In genomic region chr19:52007805-52008557, GRCh38 we compare ENCODE assay signal across 8 cellular contexts. TPM values are rescaled to one million over a fixed set of nuclear protein-coding genes. Genes with fewer than 3 reads are reported as not detected.
DNase-seq lines count a peak whose midpoint lies in the region; ATAC-seq and TF ChIP-seq lines count a peak whose summit lies in the region.

Gene ZNF615 (minus strand): TSS chr19:52008211. CDS start chr19:52003711, 4,500 bp downstream.

- peaks cover 63% of the 10 kb centered on the region for H3K9me3 Mint-ChIP-seq in T-helper 2 cell treated with Interferon-gamma antibody and Interleukin-4, amounts not matched to agents 5 μg/mL and 100 μg/mL, for 36 hours

- H3K27ac Mint-ChIP-seq in T-helper 2 cell treated with Interferon-gamma antibody and Interleukin-4, amounts not matched to agents 5 μg/mL and 100 μg/mL, for 36 hours = peak within 1 kb of the TSS; percentile 98

- peak within 1 kb of the TSS; percentile 96 for H3K4me3 Mint-ChIP-seq in T-helper 2 cell treated with Interferon-gamma antibody and Interleukin-4, amounts not matched to agents 5 μg/mL and 100 μg/mL, for 36 hours

- no peaks in the 10 kb centered on the region for H3K27me3 ChIP-seq in ascending aorta
- H3K27me3 ChIP-seq in right cardiac atrium (ENCODE audit: control insufficient read depth, insufficient read depth) = no peaks in the 10 kb centered on the region
- peaks cover 0 to 1% (median 0%) of the 10 kb centered on the region in 3 donors for H3K27me3 ChIP-seq in psoas muscle (ENCODE audit: insufficient read depth in 3 of 3, low read length in 2 of 3)

- DNase-seq in GM03348 (ENCODE audit: low spot score) = peak; percentile 92
- peak; percentile 71 for DNase-seq in NCI-H128 (lab: John Stamatoyannopoulos, UW; ENCODE audit: unreplicated experiment)
- peak; percentile 83 for DNase-seq in T-helper 2 cell treated with Interferon-gamma antibody and Interleukin-4, amounts not matched to agents 5 μg/mL and 100 μg/mL, for 36 hours (ENCODE audit: low spot score)
- DNase-seq in ascending aorta (ENCODE audit: low spot score in 2 of 2) = peak; percentile 53 to 93
- peak; percentile 91 to 97 (median 95) for DNase-seq in right cardiac atrium
- DNase-seq in psoas muscle = peak; percentile 89 to 92
- peak; percentile 89 for DNase-seq in ureter (ENCODE audit: low spot score)

- no peaks in the 10 kb centered on the region for H3K27me3 Mint-ChIP-seq in T-helper 2 cell treated with Interferon-gamma antibody and Interleukin-4, amounts not matched to agents 5 μg/mL and 100 μg/mL, for 36 hours (ENCODE audit: low read depth)

- H3K4me1 ChIP-seq in HEK293 (ENCODE audit: control insufficient read depth, insufficient read depth, low read length) (no peaks in the 10 kb centered on the region), ascending aorta (peaks cover 0 to 5% of the 10 kb centered on the region in 2 donors), right cardiac atrium (ENCODE audit: control insufficient read depth, insufficient read depth, low read length) (no peaks in the 10 kb centered on the region), psoas muscle (peaks cover 3% of the 10 kb centered on the region)

- CTCF ChIA-PET in HEK293 (lab: Yijun Ruan, JAX) = interaction anchor here (0.7 to 1.0 kb wide), 2 partner anchors 21 to 586 kb away, joined by 3 to 4 read pairs; no protein-coding TSS in a partner anchor

- ATAC-seq in right cardiac atrium (peak; percentile 99), psoas muscle (peak; percentile 98 to 100 (median 99))

- POLR2A ChIA-PET in HEK293 (lab: Yijun Ruan, JAX) = interaction anchor here (0.7 to 2.2 kb wide), 3 partner anchors 20 to 1283 kb away, joined by 3 to 7 read pairs (median 5); partner anchors contain the start of genes ZNF432 and ZNF614

- peaks cover 54% of the 10 kb centered on the region for H3K36me3 Mint-ChIP-seq in T-helper 2 cell treated with Interferon-gamma antibody and Interleukin-4, amounts not matched to agents 5 μg/mL and 100 μg/mL, for 36 hours (ENCODE audit: low read depth)

- TF ChIP-seq CTCF in HEK293 (tag by site-specific recombination; IDR thresholded peaks at IDR 0.05) (no peak), ascending aorta (IDR thresholded peaks at IDR 0.05) (no peak), psoas muscle (IDR thresholded peaks at IDR 0.05) (no peak)

- peaks cover 11% of the 10 kb centered on the region for H3K4me1 Mint-ChIP-seq in T-helper 2 cell treated with Interferon-gamma antibody and Interleukin-4, amounts not matched to agents 5 μg/mL and 100 μg/mL, for 36 hours (ENCODE audit: low read depth)

- H3K9me3 ChIP-seq in HEK293 (ENCODE audit: control insufficient read depth, insufficient read depth, low read depth, low read length) (peaks cover 8% of the 10 kb centered on the region), ascending aorta (peaks cover 16 to 56% of the 10 kb centered on the region in 2 donors), right cardiac atrium (ENCODE audit: control insufficient read depth, low read length) (no peaks in the 10 kb centered on the region), psoas muscle (peaks cover 71% of the 10 kb centered on the region)

- H3K27ac ChIP-seq in HEK293 (ENCODE audit: extremely low read depth, low read depth, low read length) (peak within 1 kb of the TSS; percentile 67), ascending aorta (peak within 1 kb of the TSS; percentile 73 to 83), right cardiac atrium (ENCODE audit: low read length) (peak within 1 kb of the TSS; percentile 89), psoas muscle (peak within 1 kb of the TSS; percentile 86)

- under 1% methylated on average over 44 of the region's 44 CpGs for WGBS in right cardiac atrium
- 0 to 1% (median 0%) methylated on average over 44 of the region's 44 CpGs for WGBS in psoas muscle, 3 donors

- intact Hi-C loops in ascending aorta (cut with DNase I) (loop anchor here (2.0 to 10.0 kb wide), 2 partner anchors 21 to 303 kb away; partner anchors contain the start of gene ZNF614), right cardiac atrium (cut with DNase I) (no loop called here), psoas muscle (cut with DNase I) (loop anchor here in 1 of 2 donors (2.0 kb wide), 1 partner anchor 21 kb away; the partner anchor contains the start of gene ZNF614)

- H3K4me3 ChIP-seq in HEK293 (ENCODE audit: low read depth, low read length) (peak within 1 kb of the TSS; percentile 100), ascending aorta (peak within 1 kb of the TSS; percentile 68 to 77), right cardiac atrium (ENCODE audit: low read length) (peak within 1 kb of the TSS; percentile 85), psoas muscle (peak within 1 kb of the TSS; percentile 79)

- H3K36me3 ChIP-seq in HEK293 (ENCODE audit: control insufficient read depth in 2 of 2, insufficient read depth in 1 of 2, low read length in 2 of 2) = peaks cover 9 to 22% of the 10 kb centered on the region in 2 experiments
- peaks cover 20 to 21% of the 10 kb centered on the region in 2 donors for H3K36me3 ChIP-seq in ascending aorta
- H3K36me3 ChIP-seq in psoas muscle (ENCODE audit: insufficient read depth in 1 of 2, low read depth in 1 of 2) = peaks cover 4 to 18% of the 10 kb centered on the region in 2 donors

TF ChIP-seq in HEK293, 187 proteins besides CTCF, POLR2A, EP300 and RAD21 (continues in another document):
- TF ChIP-seq ZEB2 (tag by site-specific recombination; IDR thresholded peaks at IDR 0.05) (peak; percentile 34; the same call in 1 of the 2 replicates), MYNN (tag by site-specific recombination; IDR thresholded peaks at IDR 0.05; ENCODE audit: borderline replicate concordance) (no peak), ZXDB (tag by site-specific recombination; IDR thresholded peaks at IDR 0.05) (peak; percentile 75), ZNF280D (tag by site-specific recombination; IDR thresholded peaks at IDR 0.05) (peak; percentile 92; the same call in 1 of the 2 replicates), ZBTB20 (tag by site-specific recombination; IDR thresholded peaks at IDR 0.05) (peak; percentile 94), ZNF302 (tag by site-specific recombination; IDR thresholded peaks at IDR 0.05; ENCODE audit: low read depth) (no peak), ZBTB8A (tag by site-specific recombination; IDR thresholded peaks at IDR 0.05) (peak; percentile 42; the same call in 1 of the 2 replicates), ZNF473 (tag by site-specific recombination; IDR thresholded peaks at IDR 0.05) (no peak), YY2 (tag by site-specific recombination; IDR thresholded peaks at IDR 0.05) (peak; percentile 99), OSR2 (tag by site-specific recombination; IDR thresholded peaks at IDR 0.05) (no peak), ZNF394 (tag by site-specific recombination; IDR thresholded peaks at IDR 0.05; ENCODE audit: borderline replicate concordance) (no peak), ZNF501 (tag by site-specific recombination; IDR thresholded peaks at IDR 0.05) (peak; percentile 37; the same call in 1 of the 2 replicates), ZNF76 (tag by site-specific recombination; IDR thresholded peaks at IDR 0.05; ENCODE audit: borderline replicate concordance, low read depth) (peak; percentile 75; the same call in 1 of the 2 replicates), ZNF248 (tag by site-specific recombination; IDR thresholded peaks at IDR 0.05) (no peak), ZFHX2 (tag by site-specific recombination; conservative IDR thresholded peaks at IDR 0.05) (0 out of 2 replicates have a peak, but pooled peaks have one; percentile 21), ZBTB17 (tag by site-specific recombination; IDR thresholded peaks at IDR 0.05) (peak; percentile 92), PBX3 (CRISPR knock-in tag; IDR thresholded peaks at IDR 0.05) (peak; percentile 68; the same call in 1 of the 2 replicates), ZNF121 (tag by site-specific recombination; IDR thresholded peaks at IDR 0.05) (no peak)

RNA-seq across cellular contexts. Expression of gene ZNF615, which starts in this region (rescaled TPM):
- total RNA-seq in ascending aorta (11.7 TPM), right cardiac atrium (10 to 100 TPM; 13.0 to 15.6 (median 15.1) TPM), psoas muscle (1 to 10 TPM; 4.5 to 7.4 (median 5.2) TPM), ureter (14.9 TPM)
- polyA plus RNA-seq in right cardiac atrium (5.4 TPM), psoas muscle (1 to 10 TPM; 1.5 to 8.2 (median 3.3) TPM)

Comparison
In these comparisons a context has a peak if more than half of its experiments do, and no peak if none do; other contexts are left out.
1. Peak in every context shown above with its lines: DNase-seq, ATAC-seq, H3K4me3 ChIP-seq and H3K27ac ChIP-seq.